Comparison of ENCODE assay signal across 1 cellular context in the genomic region with DNA sequence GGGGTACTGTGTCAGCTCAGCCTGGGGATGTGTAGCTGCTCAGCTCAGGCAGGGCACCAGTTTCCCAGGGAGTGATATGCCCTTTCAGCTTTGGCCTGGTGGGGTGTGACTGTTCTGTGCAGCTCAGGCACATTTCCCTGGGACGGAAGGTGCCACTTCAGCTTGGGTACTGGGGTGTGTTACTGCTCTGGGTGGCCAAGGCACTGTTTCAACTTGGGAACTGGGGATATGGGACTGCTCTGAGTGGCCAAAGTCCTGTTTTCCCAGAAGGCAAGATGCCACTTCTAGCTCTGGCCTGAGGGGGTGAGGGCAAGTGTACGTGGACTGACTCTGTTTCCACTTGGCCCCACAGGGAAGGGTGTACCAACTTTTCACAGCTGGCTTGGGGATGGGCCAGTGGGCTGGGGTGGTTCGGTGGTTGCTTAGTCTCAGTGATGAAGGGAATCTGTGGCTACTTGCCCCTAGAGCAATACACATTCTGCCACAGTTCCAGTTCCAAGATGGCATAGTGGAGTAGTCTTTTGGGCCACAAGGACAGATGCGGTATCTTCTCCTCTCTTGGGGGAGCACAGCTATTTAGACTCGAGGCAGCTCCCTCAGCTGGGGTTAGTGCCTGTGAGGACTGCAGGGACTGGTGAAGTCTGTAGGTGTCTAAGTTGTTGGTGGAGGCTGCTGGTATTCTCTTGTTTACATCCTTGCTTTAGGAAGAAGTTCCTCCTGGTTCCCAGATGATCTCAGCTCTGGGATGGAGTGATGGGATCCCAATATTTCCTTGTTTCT.
TF ChIP-seq lines count a peak whose summit lies in the region.

No MANE protein-coding gene starts in this region.

TF ChIP-seq in GM12878, 131 proteins besides CTCF, POLR2A, EP300 and RAD21 (continued from another document):
- TF ChIP-seq E2F8 (IDR thresholded peaks at IDR 0.05; ENCODE audit: low read depth, partially characterized antibody) (no peak), TCF7 (IDR thresholded peaks at IDR 0.05; ENCODE audit: borderline replicate concordance) (no peak), FOXK2 (IDR thresholded peaks at IDR 0.05) (no peak), KAT2A (conservative IDR thresholded peaks at IDR 0.05; ENCODE audit: control insufficient read depth, low read depth, low read length) (no peak), BCL3 (IDR thresholded peaks at IDR 0.05; ENCODE audit: borderline replicate concordance, insufficient read depth, low read depth, low read length, poor library complexity, severe bottlenecking) (no peak), IRF5 (IDR thresholded peaks at IDR 0.05; ENCODE audit: borderline replicate concordance) (no peak), HCFC1 (IDR thresholded peaks at IDR 0.05; ENCODE audit: low read length) (no peak), ASH2L (IDR thresholded peaks at IDR 0.05; ENCODE audit: borderline replicate concordance, low read depth) (no peak), YY1 (IDR thresholded peaks at IDR 0.05; ENCODE audit: low read depth, low read length) (no peak), ZNF217 (IDR thresholded peaks at IDR 0.05) (no peak)
- TF ChIP-seq, protein P1, sequence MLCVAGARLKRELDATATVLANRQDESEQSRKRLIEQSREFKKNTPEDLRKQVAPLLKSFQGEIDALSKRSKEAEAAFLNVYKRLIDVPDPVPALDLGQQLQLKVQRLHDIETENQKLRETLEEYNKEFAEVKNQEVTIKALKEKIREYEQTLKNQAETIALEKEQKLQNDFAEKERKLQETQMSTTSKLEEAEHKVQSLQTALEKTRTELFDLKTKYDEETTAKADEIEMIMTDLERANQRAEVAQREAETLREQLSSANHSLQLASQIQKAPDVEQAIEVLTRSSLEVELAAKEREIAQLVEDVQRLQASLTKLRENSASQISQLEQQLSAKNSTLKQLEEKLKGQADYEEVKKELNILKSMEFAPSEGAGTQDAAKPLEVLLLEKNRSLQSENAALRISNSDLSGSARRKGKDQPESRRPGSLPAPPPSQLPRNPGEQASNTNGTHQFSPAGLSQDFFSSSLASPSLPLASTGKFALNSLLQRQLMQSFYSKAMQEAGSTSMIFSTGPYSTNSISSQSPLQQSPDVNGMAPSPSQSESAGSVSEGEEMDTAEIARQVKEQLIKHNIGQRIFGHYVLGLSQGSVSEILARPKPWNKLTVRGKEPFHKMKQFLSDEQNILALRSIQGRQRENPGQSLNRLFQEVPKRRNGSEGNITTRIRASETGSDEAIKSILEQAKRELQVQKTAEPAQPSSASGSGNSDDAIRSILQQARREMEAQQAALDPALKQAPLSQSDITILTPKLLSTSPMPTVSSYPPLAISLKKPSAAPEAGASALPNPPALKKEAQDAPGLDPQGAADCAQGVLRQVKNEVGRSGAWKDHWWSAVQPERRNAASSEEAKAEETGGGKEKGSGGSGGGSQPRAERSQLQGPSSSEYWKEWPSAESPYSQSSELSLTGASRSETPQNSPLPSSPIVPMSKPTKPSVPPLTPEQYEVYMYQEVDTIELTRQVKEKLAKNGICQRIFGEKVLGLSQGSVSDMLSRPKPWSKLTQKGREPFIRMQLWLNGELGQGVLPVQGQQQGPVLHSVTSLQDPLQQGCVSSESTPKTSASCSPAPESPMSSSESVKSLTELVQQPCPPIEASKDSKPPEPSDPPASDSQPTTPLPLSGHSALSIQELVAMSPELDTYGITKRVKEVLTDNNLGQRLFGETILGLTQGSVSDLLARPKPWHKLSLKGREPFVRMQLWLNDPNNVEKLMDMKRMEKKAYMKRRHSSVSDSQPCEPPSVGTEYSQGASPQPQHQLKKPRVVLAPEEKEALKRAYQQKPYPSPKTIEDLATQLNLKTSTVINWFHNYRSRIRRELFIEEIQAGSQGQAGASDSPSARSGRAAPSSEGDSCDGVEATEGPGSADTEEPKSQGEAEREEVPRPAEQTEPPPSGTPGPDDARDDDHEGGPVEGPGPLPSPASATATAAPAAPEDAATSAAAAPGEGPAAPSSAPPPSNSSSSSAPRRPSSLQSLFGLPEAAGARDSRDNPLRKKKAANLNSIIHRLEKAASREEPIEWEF (IDR thresholded peaks at IDR 0.05; ENCODE audit: insufficient replicate concordance, low read depth, low read length) = no peak
- TF ChIP-seq, protein P2, sequence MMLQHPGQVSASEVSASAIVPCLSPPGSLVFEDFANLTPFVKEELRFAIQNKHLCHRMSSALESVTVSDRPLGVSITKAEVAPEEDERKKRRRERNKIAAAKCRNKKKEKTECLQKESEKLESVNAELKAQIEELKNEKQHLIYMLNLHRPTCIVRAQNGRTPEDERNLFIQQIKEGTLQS (IDR thresholded peaks at IDR 0.05; ENCODE audit: borderline replicate concordance, extremely low read depth, low read depth, low read length) = no peak
- TF ChIP-seq, protein P3, sequence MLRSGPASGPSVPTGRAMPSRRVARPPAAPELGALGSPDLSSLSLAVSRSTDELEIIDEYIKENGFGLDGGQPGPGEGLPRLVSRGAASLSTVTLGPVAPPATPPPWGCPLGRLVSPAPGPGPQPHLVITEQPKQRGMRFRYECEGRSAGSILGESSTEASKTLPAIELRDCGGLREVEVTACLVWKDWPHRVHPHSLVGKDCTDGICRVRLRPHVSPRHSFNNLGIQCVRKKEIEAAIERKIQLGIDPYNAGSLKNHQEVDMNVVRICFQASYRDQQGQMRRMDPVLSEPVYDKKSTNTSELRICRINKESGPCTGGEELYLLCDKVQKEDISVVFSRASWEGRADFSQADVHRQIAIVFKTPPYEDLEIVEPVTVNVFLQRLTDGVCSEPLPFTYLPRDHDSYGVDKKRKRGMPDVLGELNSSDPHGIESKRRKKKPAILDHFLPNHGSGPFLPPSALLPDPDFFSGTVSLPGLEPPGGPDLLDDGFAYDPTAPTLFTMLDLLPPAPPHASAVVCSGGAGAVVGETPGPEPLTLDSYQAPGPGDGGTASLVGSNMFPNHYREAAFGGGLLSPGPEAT (IDR thresholded peaks at IDR 0.05; ENCODE audit: low read depth) = no peak
TF ChIP-seq in GM12878: peak in this region for 0.
